Comparison of ENCODE assay signal across 10 cellular contexts in the genomic region with DNA sequence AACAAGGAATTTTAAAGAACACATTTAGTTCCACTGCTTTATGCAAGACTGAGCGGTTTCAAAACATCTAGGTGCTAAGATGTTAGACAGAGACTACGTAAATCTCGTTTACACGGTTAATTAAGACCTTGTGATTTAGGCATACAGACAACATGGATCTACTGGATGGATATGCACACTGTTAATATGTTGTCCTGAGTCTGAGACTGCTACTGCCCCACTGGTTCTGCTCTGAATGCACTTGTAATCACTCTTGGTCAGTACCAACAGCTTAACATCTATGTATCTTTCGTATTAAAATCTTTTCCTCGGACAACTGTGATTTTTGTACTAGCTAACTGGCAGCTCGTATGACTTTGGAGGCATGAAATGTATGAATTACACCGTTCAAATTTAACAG. TPM values are rescaled to one million over a fixed set of nuclear protein-coding genes. Genes with fewer than 3 reads are reported as not detected.
DNase-seq lines count a peak whose midpoint lies in the region; ATAC-seq and TF ChIP-seq lines count a peak whose summit lies in the region.
"Had no signal": no experiment of that assay in that cellular context is flagged by ENCODE, and none has a peak within 500 bp of the region (broad histone marks: within the 10 kb centered on the region; RNA-seq: fewer than 3 reads in every experiment).

No MANE protein-coding gene starts in this region.

- H3K4me3 Mint-ChIP-seq in activated CD4-positive, alpha-beta T cell treated with anti-CD3 and anti-CD28 coated beads, Interleukin-2, amount 10 ng/mL, durations not matched to agents 24 days and 14 days: peak overlapping the region; percentile 97
- H3K4me3 Mint-ChIP-seq in activated naive CD8-positive, alpha-beta T cell treated with anti-CD3 and anti-CD28 coated beads, Interleukin-2, amount 10 ng/mL, durations not matched to agents 7 days and 5 days: peak overlapping the region; percentile 96
- H3K4me3 Mint-ChIP-seq in HFFc6: no peak overlapping the region

- POLR2A ChIA-PET in activated naive CD8-positive, alpha-beta T cell treated with anti-CD3 and anti-CD28 coated beads, Interleukin-2, amount 10 ng/mL, durations not matched to agents 7 days and 5 days (lab: Charles Lee): interaction anchor here (1.0 to 3.2 kb wide), 4 partner anchors 13 to 117 kb away, joined by 3 to 38 read pairs (median 4); no protein-coding TSS in a partner anchor

- H3K27me3 Mint-ChIP-seq in activated CD4-positive, alpha-beta T cell treated with anti-CD3 and anti-CD28 coated beads, Interleukin-2, amount 10 ng/mL, durations not matched to agents 24 days and 14 days: no peaks in the 10 kb centered on the region
- no peaks in the 10 kb centered on the region for H3K27me3 Mint-ChIP-seq in activated naive CD8-positive, alpha-beta T cell treated with anti-CD3 and anti-CD28 coated beads, Interleukin-2, amount 10 ng/mL, durations not matched to agents 7 days and 5 days
- H3K27me3 Mint-ChIP-seq in HFFc6 (ENCODE audit: insufficient read depth): peaks cover 16% of the 10 kb centered on the region

- no peak for TF ChIP-seq CTCF in lower leg skin (IDR thresholded peaks at IDR 0.05)
- TF ChIP-seq CTCF in HFFc6 (IDR thresholded peaks at IDR 0.05): no peak

- H3K27ac ChIP-seq in stomach smooth muscle (ENCODE audit: low read length): peak overlapping the region; percentile 92

- peak overlapping the region; percentile 17 for H3K4me3 ChIP-seq in lower leg skin (ENCODE audit: low read depth, poor library complexity, severe bottlenecking)
- peak overlapping the region; percentile 90 to 92 for H3K4me3 ChIP-seq in stomach smooth muscle (ENCODE audit: low read length in 2 of 2)

- H3K36me3 Mint-ChIP-seq in activated CD4-positive, alpha-beta T cell treated with anti-CD3 and anti-CD28 coated beads, Interleukin-2, amount 10 ng/mL, durations not matched to agents 24 days and 14 days (ENCODE audit: low read depth): peaks cover 49% of the 10 kb centered on the region
- peaks cover 10% of the 10 kb centered on the region for H3K36me3 Mint-ChIP-seq in activated naive CD8-positive, alpha-beta T cell treated with anti-CD3 and anti-CD28 coated beads, Interleukin-2, amount 10 ng/mL, durations not matched to agents 7 days and 5 days
- no peaks in the 10 kb centered on the region for H3K36me3 Mint-ChIP-seq in HFFc6 (ENCODE audit: low read depth)

- no peaks in the 10 kb centered on the region for H3K9me3 Mint-ChIP-seq in activated CD4-positive, alpha-beta T cell treated with anti-CD3 and anti-CD28 coated beads, Interleukin-2, amount 10 ng/mL, durations not matched to agents 24 days and 14 days
- H3K9me3 Mint-ChIP-seq in activated naive CD8-positive, alpha-beta T cell treated with anti-CD3 and anti-CD28 coated beads, Interleukin-2, amount 10 ng/mL, durations not matched to agents 7 days and 5 days: no peaks in the 10 kb centered on the region
- no peaks in the 10 kb centered on the region for H3K9me3 Mint-ChIP-seq in HFFc6

- intact Hi-C loops in activated CD4-positive, alpha-beta T cell treated with anti-CD3 and anti-CD28 coated beads, Interleukin-2, amount 10 ng/mL, durations not matched to agents 24 days and 14 days (cut with micrococcal nuclease): loop anchor here (10.0 kb wide), 1 partner anchor 632 kb away; no protein-coding TSS in a partner anchor
- intact Hi-C loops in lower leg skin (cut with DNase I; ENCODE audit: low total_unique reads): no loop called here

- peaks cover 58% of the 10 kb centered on the region for H3K4me1 Mint-ChIP-seq in activated CD4-positive, alpha-beta T cell treated with anti-CD3 and anti-CD28 coated beads, Interleukin-2, amount 10 ng/mL, durations not matched to agents 24 days and 14 days
- H3K4me1 Mint-ChIP-seq in activated naive CD8-positive, alpha-beta T cell treated with anti-CD3 and anti-CD28 coated beads, Interleukin-2, amount 10 ng/mL, durations not matched to agents 7 days and 5 days: peaks cover 39% of the 10 kb centered on the region
- H3K4me1 Mint-ChIP-seq in HFFc6 (ENCODE audit: low read depth): peaks cover 13% of the 10 kb centered on the region

- no peaks in the 10 kb centered on the region for H3K36me3 ChIP-seq in stomach smooth muscle (ENCODE audit: control insufficient read depth in 2 of 2, insufficient read depth in 2 of 2, low read length in 2 of 2)

- no peak for ATAC-seq in activated naive CD8-positive, alpha-beta T cell treated with anti-CD3 and anti-CD28 coated beads, Interleukin-2, amount 10 ng/mL, durations not matched to agents 7 days and 5 days (ENCODE audit: low read depth)
- no peak for ATAC-seq in GM21381 (IDR thresholded peaks at IDR 0.05; ENCODE audit: unreplicated experiment)

- H3K4me1 ChIP-seq in stomach smooth muscle (ENCODE audit: control insufficient read depth, insufficient read depth, low read length): peaks cover 11% of the 10 kb centered on the region

- H3K9ac ChIP-seq in stomach smooth muscle (ENCODE audit: low read length in 2 of 2): peak overlapping the region; percentile 43 to 79

- H3K27me3 ChIP-seq in stomach smooth muscle (ENCODE audit: control insufficient read depth in 1 of 2, insufficient read depth in 2 of 2, low read length in 2 of 2): no peaks in the 10 kb centered on the region

- no peaks in the 10 kb centered on the region for H3K9me3 ChIP-seq in stomach smooth muscle (ENCODE audit: control insufficient read depth in 2 of 2, low read length in 2 of 2)

- no peak for DNase-seq in activated CD4-positive, alpha-beta T cell treated with anti-CD3 and anti-CD28 coated beads, Interleukin-2, amount 10 ng/mL, durations not matched to agents 24 days and 14 days
- no peak for DNase-seq in activated CD4-positive, alpha-beta T cell treated with anti-CD3 and anti-CD28 coated beads, Interleukin-2, amount 50 U/mL, for 4 hours
- DNase-seq in activated naive CD8-positive, alpha-beta T cell treated with anti-CD3 and anti-CD28 coated beads, Interleukin-2, amount 10 ng/mL, durations not matched to agents 7 days and 5 days: no peak
- DNase-seq in lower leg skin (ENCODE audit: low spot score in 2 of 2): no peak
- DNase-seq in HFFc6: no peak
- DNase-seq in SIG-M5 treated with dmso at 0.1 percent for 504 hours (lab: John Stamatoyannopoulos, UW; ENCODE audit: unreplicated experiment): no peak
- DNase-seq: activated CD8-positive, alpha-beta memory T cell treated with anti-CD3 and anti-CD28 coated beads, Interleukin-2, amount 50 U/mL, for 4 hours; NCI-H748 treated with DMSO at 0.1 percent for 48 hours had no signal

- TF ChIP-seq POLR2A in lower leg skin (IDR thresholded peaks at IDR 0.05): no peak

- WGBS in lower leg skin, 2 donors: 63 to 65% methylated on average over 8 of the region's 8 CpGs

- H3K27ac Mint-ChIP-seq in activated CD4-positive, alpha-beta T cell treated with anti-CD3 and anti-CD28 coated beads, Interleukin-2, amount 10 ng/mL, durations not matched to agents 24 days and 14 days: peak overlapping the region; percentile 1
- peak overlapping the region; percentile 34 for H3K27ac Mint-ChIP-seq in activated naive CD8-positive, alpha-beta T cell treated with anti-CD3 and anti-CD28 coated beads, Interleukin-2, amount 10 ng/mL, durations not matched to agents 7 days and 5 days
- no peak overlapping the region for H3K27ac Mint-ChIP-seq in HFFc6

RNA-seq across cellular contexts. Expression of a gene that starts 3.1 kb away (rescaled TPM):
- 43.0 and 43.7 TPM in 2 replicates for total RNA-seq in activated CD4-positive, alpha-beta T cell treated with anti-CD3 and anti-CD28 coated beads, Interleukin-2, amount 10 ng/mL, durations not matched to agents 24 days and 14 days
- total RNA-seq in activated naive CD8-positive, alpha-beta T cell treated with anti-CD3 and anti-CD28 coated beads, Interleukin-2, amount 10 ng/mL, durations not matched to agents 7 days and 5 days: 10 to 100 TPM; 19.2 to 19.5 TPM
- 10 to 100 TPM; 33.5 to 85.7 (median 37.1) TPM for total RNA-seq in lower leg skin
- under 1 TPM; 0.12 to 0.64 (median 0.16) TPM for total RNA-seq in HFFc6 (2021; fragmentation: NEBNext Ultra II Directional; extraction: Animal tissue kit (Norgen Biotek cat#: 25700))

Comparison
In these comparisons a context has a peak if more than half of its experiments do, and no peak if none do; other contexts are left out.
1. RNA of a gene that starts 3.1 kb away (total RNA-seq): 43.0 to 43.7 TPM in activated CD4-positive, alpha-beta T cell treated with anti-CD3 and anti-CD28 coated beads, Interleukin-2, amount 10 ng/mL, durations not matched to agents 24 days and 14 days, 33.5 to 85.7 TPM in lower leg skin and 19.2 to 19.5 TPM in activated naive CD8-positive, alpha-beta T cell treated with anti-CD3 and anti-CD28 coated beads, Interleukin-2, amount 10 ng/mL, durations not matched to agents 7 days and 5 days; 0.12 to 0.64 TPM in HFFc6; every median in the first group is over 10 times any median in the second.